ENCODE assay signal across 8 cellular contexts in genomic region chr5:76716456-76717157, GRCh38. TPM values are rescaled to one million over a fixed set of nuclear protein-coding genes. Genes with fewer than 3 reads are reported as not detected.
DNase-seq lines count a peak whose midpoint lies in the region; TF ChIP-seq lines count a peak whose summit lies in the region.

No MANE protein-coding gene starts in this region.

- peaks cover 7% of the 10 kb centered on the region for H3K4me1 ChIP-seq in muscle layer of colon (ENCODE audit: insufficient read depth, low read length)

- H3K27ac ChIP-seq in coronary artery (peak overlapping the region; percentile 41 to 83), muscle layer of colon (ENCODE audit: low read depth, low read length) (peak overlapping the region; percentile 17)

- H3K27me3 ChIP-seq in muscle layer of colon (ENCODE audit: control insufficient read depth in 1 of 2, insufficient read depth in 2 of 2, low read length in 2 of 2), result peaks cover 8 to 26% of the 10 kb centered on the region in 2 donors

- DNase-seq in GM10266 (ENCODE audit: extremely low spot score) (peak; percentile 24), RPMI8226 (peak; percentile 21), coronary artery (ENCODE audit: low spot score) (no peak), inferior parietal cortex (ENCODE audit: extremely low spot score) (no peak), COLO668 (lab: John Stamatoyannopoulos, UW; ENCODE audit: unreplicated experiment) (no peak), medulla oblongata (ENCODE audit: extremely low spot score) (no peak), ureter (ENCODE audit: low spot score) (no peak)

- H3K4me3 ChIP-seq in coronary artery (peak overlapping the region; percentile 94), muscle layer of colon (ENCODE audit: low read depth in 1 of 2, low read length in 2 of 2) (peak overlapping the region; percentile 37 to 66)

- TF ChIP-seq CTCF in GM10266 (IDR thresholded peaks at IDR 0.05; ENCODE audit: control insufficient read depth, insufficient read depth, low read depth, missing control alignments) (no peak), coronary artery (IDR thresholded peaks at IDR 0.05) (no peak)

- no peak overlapping the region for H3K9ac ChIP-seq in muscle layer of colon (ENCODE audit: low read length)

- no peaks in the 10 kb centered on the region for H3K36me3 ChIP-seq in muscle layer of colon (ENCODE audit: insufficient read depth, low read length)

- H3K9me3 ChIP-seq in muscle layer of colon (ENCODE audit: low read length), result no peaks in the 10 kb centered on the region

RNA-seq across cellular contexts. Expression of gene F2R, which starts 0.7 kb away (rescaled TPM):
- total RNA-seq in ureter, result 4.7 TPM

Comparison
In these comparisons a context has a peak if more than half of its experiments do, and no peak if none do; other contexts are left out.
1. DNase-seq: peak in GM10266 (single experiment) and RPMI8226 (single experiment); none in coronary artery (single experiment), inferior parietal cortex (single experiment), COLO668 (single experiment), medulla oblongata (single experiment) and ureter (single experiment).